In genomic region chr20:36337886-36338285, GRCh38 we compare ENCODE assay signal across 8 cellular contexts.
"Had no signal": no experiment of that assay in that cellular context is flagged by ENCODE, and none has a peak within 500 bp of the region (broad histone marks: within the 10 kb centered on the region; RNA-seq: fewer than 3 reads in every experiment).

No MANE protein-coding gene starts in this region.

- H3K9me3 Mint-ChIP-seq: GM23338, HFFc6 had no signal

- H3K4me3 Mint-ChIP-seq: GM23338, HFFc6 had no signal

- H2AFZ ChIP-seq: GM23338 had no signal

- FAIRE-seq: H1, H54, K562 had no signal

- H3K27ac ChIP-seq: HL-60 had no signal

- H3K4me3 ChIP-seq: GM23338, HAP-1, K562 had no signal

- H3K4me2 ChIP-seq: GM23338 had no signal

- H3K27ac Mint-ChIP-seq: GM23338, HFFc6 had no signal

- DNase-seq: HFFc6, IMR-90 had no signal

- H3K4me1 ChIP-seq: HAP-1 had no signal

- H3K36me3 ChIP-seq: HAP-1 had no signal

- H3K9me3 ChIP-seq: HAP-1 had no signal
